In genomic region chr17:16589097-16589969, GRCh38 we compare ENCODE assay signal across 1 cellular context.
TF ChIP-seq lines count a peak whose summit lies in the region.

No MANE protein-coding gene starts in this region.

TF ChIP-seq in HepG2, 621 proteins besides CTCF, POLR2A, EP300 and RAD21 (continued from another document and continues in another):
- TF ChIP-seq ZNF574 (CRISPR knock-in tag; IDR thresholded peaks at IDR 0.05) (peak; percentile 54), ZNF260 (CRISPR knock-in tag; IDR thresholded peaks at IDR 0.05; ENCODE audit: borderline replicate concordance, low read depth) (no peak), NFATC3 (CRISPR knock-in tag; IDR thresholded peaks at IDR 0.05) (peak; percentile 44; the same call in 1 of the 2 replicates), GTF3A (CRISPR knock-in tag; conservative IDR thresholded peaks at IDR 0.05) (no peak), NR2C2 (CRISPR knock-in tag; IDR thresholded peaks at IDR 0.05; ENCODE audit: borderline replicate concordance) (no peak), BCL6 (CRISPR knock-in tag; IDR thresholded peaks at IDR 0.05) (peak; percentile 7; the same call in 1 of the 2 replicates), ZFYVE20 (CRISPR knock-in tag; IDR thresholded peaks at IDR 0.05; ENCODE audit: borderline replicate concordance, low read depth) (no peak), HMGA1 (CRISPR knock-in tag; conservative IDR thresholded peaks at IDR 0.05) (no peak), ZNF776 (CRISPR knock-in tag; IDR thresholded peaks at IDR 0.05) (no peak), DPF2 (CRISPR knock-in tag; IDR thresholded peaks at IDR 0.05; ENCODE audit: borderline replicate concordance, low read depth) (no peak), NRL (CRISPR knock-in tag; IDR thresholded peaks at IDR 0.05; ENCODE audit: borderline replicate concordance) (peak; percentile 77; the same call in 1 of the 2 replicates), ZBTB2 (CRISPR knock-in tag; IDR thresholded peaks at IDR 0.05; ENCODE audit: low read depth) (no peak), ZNF451 (CRISPR knock-in tag; IDR thresholded peaks at IDR 0.05) (no peak), ATF1 (CRISPR knock-in tag; IDR thresholded peaks at IDR 0.05) (no peak), JUND (CRISPR knock-in tag; IDR thresholded peaks at IDR 0.05) (no peak), ZNF10 (CRISPR knock-in tag; IDR thresholded peaks at IDR 0.05; ENCODE audit: borderline replicate concordance, low read depth) (no peak), IKZF5 (CRISPR knock-in tag; IDR thresholded peaks at IDR 0.05) (no peak), GABPB1 (CRISPR knock-in tag; IDR thresholded peaks at IDR 0.05) (peak; percentile 67), EED (CRISPR knock-in tag; IDR thresholded peaks at IDR 0.05) (0 out of 2 replicates have a peak, but pooled peaks have one; percentile 61), SIN3B (IDR thresholded peaks at IDR 0.05; ENCODE audit: low read length) (no peak), ZUFSP (CRISPR knock-in tag; IDR thresholded peaks at IDR 0.05; ENCODE audit: borderline replicate concordance) (no peak), BRCA1 (CRISPR knock-in tag; IDR thresholded peaks at IDR 0.05) (no peak), ZNF430 (CRISPR knock-in tag; IDR thresholded peaks at IDR 0.05) (peak; percentile 65; the same call in 1 of the 2 replicates), ZNF484 (CRISPR knock-in tag; IDR thresholded peaks at IDR 0.05; ENCODE audit: borderline replicate concordance, low read depth) (no peak), SPEN (CRISPR knock-in tag; IDR thresholded peaks at IDR 0.05; ENCODE audit: low read depth) (0 out of 2 replicates have a peak, but pooled peaks have one; percentile 34), NBN (conservative IDR thresholded peaks at IDR 0.05) (no peak), ZNF18 (CRISPR knock-in tag; IDR thresholded peaks at IDR 0.05; ENCODE audit: insufficient replicate concordance) (no peak), KDM5B (CRISPR knock-in tag; IDR thresholded peaks at IDR 0.05; ENCODE audit: borderline replicate concordance) (peak; percentile 85), PAF1 (CRISPR knock-in tag; IDR thresholded peaks at IDR 0.05) (no peak), HNF1B (CRISPR knock-in tag; IDR thresholded peaks at IDR 0.05) (peak; percentile 80), ATAD3A (CRISPR knock-in tag; IDR thresholded peaks at IDR 0.05) (no peak), ZNF142 (CRISPR knock-in tag; IDR thresholded peaks at IDR 0.05) (no peak), ZNF12 (CRISPR knock-in tag; IDR thresholded peaks at IDR 0.05) (no peak), ISX (CRISPR knock-in tag; conservative IDR thresholded peaks at IDR 0.05) (no peak), ETV5 (CRISPR knock-in tag; IDR thresholded peaks at IDR 0.05; ENCODE audit: borderline replicate concordance) (no peak), ATF7 (IDR thresholded peaks at IDR 0.05) (no peak), ATF7 (CRISPR knock-in tag; IDR thresholded peaks at IDR 0.05) (no peak), ZFP36 (IDR thresholded peaks at IDR 0.05; ENCODE audit: borderline replicate concordance, low read depth, low read length, partially characterized antibody) (no peak), PHB2 (IDR thresholded peaks at IDR 0.05; ENCODE audit: partially characterized antibody) (no peak), ZNF296 (CRISPR knock-in tag; conservative IDR thresholded peaks at IDR 0.05) (no peak), YY1 (IDR thresholded peaks at IDR 0.05; ENCODE audit: insufficient read depth, insufficient replicate concordance, low read depth, low read length) (peak; percentile 45), ZNF572 (CRISPR knock-in tag; IDR thresholded peaks at IDR 0.05) (peak; percentile 97), REXO4 (CRISPR knock-in tag; IDR thresholded peaks at IDR 0.05; ENCODE audit: borderline replicate concordance) (no peak), HDAC2 (CRISPR knock-in tag; IDR thresholded peaks at IDR 0.05) (no peak), CBX2 (IDR thresholded peaks at IDR 0.05; ENCODE audit: low read depth, low read length) (no peak), CBX2 (CRISPR knock-in tag; IDR thresholded peaks at IDR 0.05; ENCODE audit: low read depth) (0 out of 2 replicates have a peak, but pooled peaks have one; percentile 67), ZFP41 (CRISPR knock-in tag; IDR thresholded peaks at IDR 0.05; ENCODE audit: borderline replicate concordance) (peak; percentile 89), ZNF329 (CRISPR knock-in tag; IDR thresholded peaks at IDR 0.05; ENCODE audit: low read depth) (no peak), ZMYM2 (CRISPR knock-in tag; IDR thresholded peaks at IDR 0.05) (no peak), ZNF101 (CRISPR knock-in tag; IDR thresholded peaks at IDR 0.05; ENCODE audit: borderline replicate concordance, low read depth) (no peak), ZNF292 (CRISPR knock-in tag; IDR thresholded peaks at IDR 0.05; ENCODE audit: borderline replicate concordance, low read depth) (peak; percentile 61), ZNF782 (CRISPR knock-in tag; IDR thresholded peaks at IDR 0.05; ENCODE audit: borderline replicate concordance) (0 out of 2 replicates have a peak, but pooled peaks have one; percentile 42), ZNF44 (CRISPR knock-in tag; IDR thresholded peaks at IDR 0.05) (no peak), ZNF224 (CRISPR knock-in tag; IDR thresholded peaks at IDR 0.05) (peak; percentile 64; the same call in 1 of the 2 replicates), ZNF33A (CRISPR knock-in tag; IDR thresholded peaks at IDR 0.05; ENCODE audit: borderline replicate concordance) (no peak), CREBL2 (CRISPR knock-in tag; IDR thresholded peaks at IDR 0.05; ENCODE audit: borderline replicate concordance) (no peak), ZFP37 (CRISPR knock-in tag; IDR thresholded peaks at IDR 0.05; ENCODE audit: borderline replicate concordance) (no peak)
